Comparison of ENCODE assay signal across 29 cellular contexts in genomic region chr22:22082229-22082835, GRCh38.
"Had no signal": no experiment of that assay in that cellular context is flagged by ENCODE, and none has a peak within 500 bp of the region (broad histone marks: within the 10 kb centered on the region; RNA-seq: fewer than 3 reads in every experiment).

No MANE protein-coding gene starts in this region.

- H3K36me3 ChIP-seq: colonic mucosa, esophagus muscularis mucosa, esophagus squamous epithelium, gastrocnemius medialis, gastroesophageal sphincter, heart left ventricle, heart right ventricle had no signal

- H3K9me3 ChIP-seq: colonic mucosa, esophagus muscularis mucosa, esophagus squamous epithelium, gastrocnemius medialis, gastroesophageal sphincter, heart left ventricle, heart right ventricle had no signal

- FAIRE-seq: colon, endometrium, endothelial cell of umbilical vein, frontal cortex had no signal

- H3K4me1 Mint-ChIP-seq: endodermal cell had no signal

- H3K27me3 ChIP-seq: colonic mucosa had no signal

- H3K9me3 Mint-ChIP-seq: dendritic cell treated with granulocyte-macrophage colony-stimulating factor and Interleukin-4, amounts not matched to agents 40 ng/mL and 50 ng/mL, for 4 days; effector memory CD8-positive, alpha-beta T cell; endodermal cell had no signal

- DNase-seq: colonic mucosa; cortex of kidney; dermis blood vessel endothelial cell; dorsolateral prefrontal cortex; effector CD4-positive, alpha-beta T cell; effector CD8-positive, alpha-beta T cell; effector memory CD4-positive, alpha-beta T cell; effector memory CD8-positive, alpha-beta T cell; endodermal cell; erythroblast; esophagus squamous epithelium; foreskin fibroblast; foreskin keratinocyte; foreskin melanocyte; gastrocnemius medialis; glutamatergic neuron; head of caudate nucleus; heart left ventricle; heart right ventricle had no signal

- ATAC-seq: effector memory CD8-positive, alpha-beta T cell; esophagus mucosa; foreskin keratinocyte; gastrocnemius medialis; gastroesophageal sphincter; heart left ventricle; heart right ventricle had no signal

- H3K4me1 ChIP-seq: colonic mucosa, esophagus muscularis mucosa, esophagus squamous epithelium, foreskin keratinocyte, gastrocnemius medialis, gastroesophageal sphincter had no signal

- H3K27ac ChIP-seq: colonic mucosa, coronary artery, dorsolateral prefrontal cortex, epithelial cell of prostate, esophagus muscularis mucosa, esophagus squamous epithelium, foreskin keratinocyte, gastrocnemius medialis, gastroesophageal sphincter, heart left ventricle, heart right ventricle had no signal

- H3K27ac Mint-ChIP-seq: dendritic cell treated with granulocyte-macrophage colony-stimulating factor and Interleukin-4, amounts not matched to agents 40 ng/mL and 50 ng/mL, for 4 days; effector memory CD8-positive, alpha-beta T cell; endodermal cell had no signal

- H3K4me3 Mint-ChIP-seq: dendritic cell treated with granulocyte-macrophage colony-stimulating factor and Interleukin-4, amounts not matched to agents 40 ng/mL and 50 ng/mL, for 4 days; effector memory CD8-positive, alpha-beta T cell; endodermal cell had no signal

- H3K4me3 ChIP-seq: colonic mucosa, coronary artery, dorsolateral prefrontal cortex, esophagus muscularis mucosa, esophagus squamous epithelium, gastrocnemius medialis, gastroesophageal sphincter, heart left ventricle, heart right ventricle had no signal
